8 cellular contexts compared by ENCODE assay signal in the genomic region with DNA sequence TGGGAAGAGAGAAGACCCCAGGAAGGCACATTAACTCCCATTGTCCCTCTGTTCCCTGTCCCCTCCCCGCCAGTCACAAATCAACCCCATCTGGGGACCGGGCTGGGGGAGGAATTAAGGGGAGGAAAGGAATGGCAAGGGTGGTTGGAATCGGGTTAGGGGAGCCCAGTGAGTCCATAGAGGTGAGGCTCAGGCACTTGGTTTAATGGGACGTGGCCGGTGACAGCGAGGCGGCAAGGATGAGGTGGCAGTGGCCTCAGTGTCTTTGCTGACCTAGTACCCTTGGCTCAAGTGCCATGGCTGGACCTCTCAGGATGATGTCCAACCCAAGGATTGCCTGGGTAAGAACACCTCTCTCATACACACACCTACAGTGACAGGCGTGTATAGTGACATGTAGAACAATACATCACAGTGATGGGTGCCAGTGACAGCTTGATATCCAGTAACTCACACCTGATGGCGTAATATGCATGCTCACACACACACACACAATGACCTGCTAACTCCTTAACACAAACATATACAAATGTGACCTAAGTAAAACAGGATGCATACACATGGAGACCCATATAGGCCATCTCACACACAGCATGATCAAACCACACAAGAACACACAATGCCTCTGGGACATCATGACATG. TPM values are rescaled to one million over a fixed set of nuclear protein-coding genes. Genes with fewer than 3 reads are reported as not detected.
DNase-seq lines count a peak whose midpoint lies in the region; ATAC-seq, FAIRE-seq and TF ChIP-seq lines count a peak whose summit lies in the region.

No MANE protein-coding gene starts in this region.

- no peaks in the 10 kb centered on the region for H3K9me3 Mint-ChIP-seq in WTC11
- H3K9me3 Mint-ChIP-seq in glutamatergic neuron (ENCODE audit: unreplicated experiment), result peaks cover 8% of the 10 kb centered on the region

- peak overlapping the region; percentile 78 for H3K4me3 Mint-ChIP-seq in WTC11
- peak overlapping the region; percentile 86 for H3K4me3 Mint-ChIP-seq in glutamatergic neuron (ENCODE audit: unreplicated experiment)

- 55 to 62% (median 61%) methylated on average over 9 of the region's 9 CpGs for WGBS in small intestine, 3 donors

- in situ Hi-C loops in HAP-1 (cut with MboI; ENCODE audit: low sequenced_read_pairs), result no loop called here

- H3K4me1 ChIP-seq in HAP-1 (peaks cover 5% of the 10 kb centered on the region), small intestine (ENCODE audit: control insufficient read depth in 2 of 2, insufficient read depth in 1 of 2, low read depth in 1 of 2, low read length in 1 of 2) (peaks cover 5 to 7% of the 10 kb centered on the region in 2 donors)

- peak overlapping the region; percentile 63; the same call in 1 of the 2 replicates for H3K27ac Mint-ChIP-seq in WTC11
- H3K27ac Mint-ChIP-seq in glutamatergic neuron (ENCODE audit: unreplicated experiment), result peak overlapping the region; percentile 8

- peak overlapping the region; percentile 52 to 67 for H3K27ac ChIP-seq in small intestine (ENCODE audit: low read depth in 1 of 2, low read length in 1 of 2)

- TF ChIP-seq CTCF in WTC11 (IDR thresholded peaks at IDR 0.05), result no peak
- TF ChIP-seq CTCF in glutamatergic neuron (IDR thresholded peaks at IDR 0.05; ENCODE audit: partially characterized antibody, unreplicated experiment), result no peak

- ATAC-seq in WTC11, result no peak
- ATAC-seq in GM21737 (IDR thresholded peaks at IDR 0.05; ENCODE audit: unreplicated experiment), result no peak

- H3K27me3 Mint-ChIP-seq in WTC11 (ENCODE audit: low read depth) (peaks cover 3% of the 10 kb centered on the region), glutamatergic neuron (ENCODE audit: unreplicated experiment) (peaks cover 12% of the 10 kb centered on the region)

- H3K9me3 ChIP-seq in HAP-1 (no peaks in the 10 kb centered on the region), small intestine (ENCODE audit: control insufficient read depth, low read depth) (no peaks in the 10 kb centered on the region)

- CTCF ChIA-PET in WTC11 (lab: Charles Lee), result interaction anchor here (0.6 to 5.2 kb wide), 4 partner anchors 9 to 179 kb away, joined by 3 to 64 read pairs (median 3); partner anchors contain the start of gene KCNIP2

- H3K36me3 Mint-ChIP-seq in WTC11 (no peaks in the 10 kb centered on the region), glutamatergic neuron (ENCODE audit: unreplicated experiment) (peaks cover 5% of the 10 kb centered on the region)

- H3K36me3 ChIP-seq in HAP-1 (replicated peaks) (no peaks in the 10 kb centered on the region), small intestine (ENCODE audit: control insufficient read depth in 2 of 2, insufficient read depth in 2 of 2, low read length in 2 of 2) (peaks cover 0 to 3% of the 10 kb centered on the region in 2 donors)

- peaks cover 30% of the 10 kb centered on the region for H3K4me1 Mint-ChIP-seq in WTC11
- H3K4me1 Mint-ChIP-seq in glutamatergic neuron (ENCODE audit: low read depth, unreplicated experiment), result peaks cover 37% of the 10 kb centered on the region

- no peak for FAIRE-seq in small intestine (lab: Jason Lieb, UNC)

- POLR2A ChIA-PET in WTC11 (lab: Charles Lee), result interaction anchor here (0.9 kb wide), 1 partner anchor 13 kb away, joined by 3 read pairs; the partner anchor contains the start of gene OGA

- DNase-seq in HAP-1 (ENCODE audit: low spot score in 2 of 2), result no peak
- no peak for DNase-seq in WTC11 (ENCODE audit: low spot score)
- no peak for DNase-seq in glutamatergic neuron
- no peak for DNase-seq in small intestine
- no peak for DNase-seq in cerebellar cortex (ENCODE audit: low spot score)
- no peak for DNase-seq in UCSD-AML1 (lab: John Stamatoyannopoulos, UW; ENCODE audit: unreplicated experiment)
- DNase-seq in anterior cingulate cortex (lab: John Stamatoyannopoulos, UW), result no peak

- H3K4me3 ChIP-seq in HAP-1, result peak overlapping the region; percentile 33
- peak overlapping the region in 1 of 2 donors; percentile 56 for H3K4me3 ChIP-seq in small intestine (ENCODE audit: low read depth in 1 of 2, low read length in 2 of 2)

- H3K27me3 ChIP-seq in HAP-1 (ENCODE audit: low read depth) (no peaks in the 10 kb centered on the region), small intestine (ENCODE audit: control insufficient read depth in 2 of 2, insufficient read depth in 2 of 2, low read length in 2 of 2) (no peaks in the 10 kb centered on the region)

TF ChIP-seq in WTC11, 78 proteins besides CTCF, POLR2A, EP300 and RAD21:
- TF ChIP-seq, protein P1, sequence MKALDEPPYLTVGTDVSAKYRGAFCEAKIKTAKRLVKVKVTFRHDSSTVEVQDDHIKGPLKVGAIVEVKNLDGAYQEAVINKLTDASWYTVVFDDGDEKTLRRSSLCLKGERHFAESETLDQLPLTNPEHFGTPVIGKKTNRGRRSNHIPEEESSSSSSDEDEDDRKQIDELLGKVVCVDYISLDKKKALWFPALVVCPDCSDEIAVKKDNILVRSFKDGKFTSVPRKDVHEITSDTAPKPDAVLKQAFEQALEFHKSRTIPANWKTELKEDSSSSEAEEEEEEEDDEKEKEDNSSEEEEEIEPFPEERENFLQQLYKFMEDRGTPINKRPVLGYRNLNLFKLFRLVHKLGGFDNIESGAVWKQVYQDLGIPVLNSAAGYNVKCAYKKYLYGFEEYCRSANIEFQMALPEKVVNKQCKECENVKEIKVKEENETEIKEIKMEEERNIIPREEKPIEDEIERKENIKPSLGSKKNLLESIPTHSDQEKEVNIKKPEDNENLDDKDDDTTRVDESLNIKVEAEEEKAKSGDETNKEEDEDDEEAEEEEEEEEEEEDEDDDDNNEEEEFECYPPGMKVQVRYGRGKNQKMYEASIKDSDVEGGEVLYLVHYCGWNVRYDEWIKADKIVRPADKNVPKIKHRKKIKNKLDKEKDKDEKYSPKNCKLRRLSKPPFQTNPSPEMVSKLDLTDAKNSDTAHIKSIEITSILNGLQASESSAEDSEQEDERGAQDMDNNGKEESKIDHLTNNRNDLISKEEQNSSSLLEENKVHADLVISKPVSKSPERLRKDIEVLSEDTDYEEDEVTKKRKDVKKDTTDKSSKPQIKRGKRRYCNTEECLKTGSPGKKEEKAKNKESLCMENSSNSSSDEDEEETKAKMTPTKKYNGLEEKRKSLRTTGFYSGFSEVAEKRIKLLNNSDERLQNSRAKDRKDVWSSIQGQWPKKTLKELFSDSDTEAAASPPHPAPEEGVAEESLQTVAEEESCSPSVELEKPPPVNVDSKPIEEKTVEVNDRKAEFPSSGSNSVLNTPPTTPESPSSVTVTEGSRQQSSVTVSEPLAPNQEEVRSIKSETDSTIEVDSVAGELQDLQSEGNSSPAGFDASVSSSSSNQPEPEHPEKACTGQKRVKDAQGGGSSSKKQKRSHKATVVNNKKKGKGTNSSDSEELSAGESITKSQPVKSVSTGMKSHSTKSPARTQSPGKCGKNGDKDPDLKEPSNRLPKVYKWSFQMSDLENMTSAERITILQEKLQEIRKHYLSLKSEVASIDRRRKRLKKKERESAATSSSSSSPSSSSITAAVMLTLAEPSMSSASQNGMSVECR (CRISPR knock-in tag; IDR thresholded peaks at IDR 0.05; ENCODE audit: borderline replicate concordance), result no peak
- TF ChIP-seq ZBTB21 (CRISPR knock-in tag; IDR thresholded peaks at IDR 0.05; ENCODE audit: borderline replicate concordance), result 0 out of 2 replicates have a peak, but pooled peaks have one; percentile 8
TF ChIP-seq in WTC11: peak in this region for 1.

RNA-seq across cellular contexts. Expression of gene KCNIP2, which starts 12.3 kb away (rescaled TPM):
- total RNA-seq in WTC11 (2021), result 4.5 to 5.4 TPM (median 5.2 TPM) in 3 replicates
- total RNA-seq in glutamatergic neuron (ENCODE audit: unreplicated experiment), result 30.0 TPM
- polyA plus RNA-seq in small intestine, result 1 to 10 TPM; 2.5 to 3.6 (median 3.2) TPM

RNA-seq across cellular contexts. Expression of gene OGA, which starts 13.0 kb away (rescaled TPM):
- total RNA-seq in WTC11 (2021) (110 to 111 TPM (median 110 TPM) in 3 replicates), glutamatergic neuron (ENCODE audit: unreplicated experiment) (277 TPM)
- 10 to 100 TPM; 26.5 to 34.0 (median 28.5) TPM for polyA plus RNA-seq in small intestine

RNA-seq across cellular contexts. Expression of gene NPM3, which starts 48.0 kb away (rescaled TPM):
- total RNA-seq in WTC11 (2021) (223 to 260 TPM (median 229 TPM) in 3 replicates), glutamatergic neuron (ENCODE audit: unreplicated experiment) (18.1 TPM)
- polyA plus RNA-seq in small intestine, result 10 to 100 TPM in 2 of 3 donors, 1 to 10 TPM in 1; 2.5 to 49.8 (median 14.9) TPM

RNA-seq across cellular contexts. Expression of gene FGF8, which starts 55.4 kb away (rescaled TPM):
- total RNA-seq in WTC11 (2021) (14.0 to 28.9 TPM (median 16.4 TPM) in 3 replicates), glutamatergic neuron (ENCODE audit: unreplicated experiment) (1.1 TPM)
- under 1 TPM in 1 of 3 donors, not detected in 2; 0.12 TPM for polyA plus RNA-seq in small intestine

Comparison
In these comparisons a context has a peak if more than half of its experiments do, and no peak if none do; other contexts are left out.
1. RNA of gene NPM3, which starts 48.0 kb away (total RNA-seq): 223 to 260 TPM in WTC11; 18.1 TPM in glutamatergic neuron (single experiment); every median in the first group is over 10 times any median in the second.